ENCODE assay signal across 14 cellular contexts in the genomic region with DNA sequence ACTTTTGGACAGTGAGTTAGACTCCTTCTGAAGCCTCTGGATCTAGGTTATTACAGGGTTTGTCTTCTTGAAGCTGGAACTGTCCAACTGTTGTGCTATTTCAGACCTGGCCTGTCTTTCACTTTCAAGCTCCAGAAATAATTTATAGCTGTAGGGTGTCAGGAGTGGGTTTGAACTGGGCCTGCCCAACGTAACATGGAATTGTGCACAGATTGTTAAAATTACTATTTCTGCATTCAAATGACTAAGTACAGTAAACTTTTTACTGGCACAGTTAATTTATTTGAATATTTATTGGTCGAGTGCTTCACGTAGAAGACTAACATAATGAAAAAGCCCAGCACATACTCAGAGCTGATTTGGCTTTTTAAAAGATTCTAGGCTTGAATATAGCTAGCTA.
A peak's percentile ranks its signal among the peaks of the same experiment; 100 is the strongest.
DNase-seq lines count a peak whose midpoint lies in the region; ATAC-seq and TF ChIP-seq lines count a peak whose summit lies in the region.
"Had no signal": no experiment of that assay in that cellular context is flagged by ENCODE, and none has a peak within 500 bp of the region (broad histone marks: within the 10 kb centered on the region; RNA-seq: fewer than 3 reads in every experiment).

No MANE protein-coding gene starts in this region.

- 0 out of 2 replicates have a peak overlapping the region, but pooled peaks have one; percentile 3 for H3K27ac ChIP-seq in HUES6 (ENCODE audit: low read depth, low read length)
- peak overlapping the region; percentile 86 for H3K27ac ChIP-seq in skeletal muscle tissue (ENCODE audit: low read depth, low read length)
- H3K27ac ChIP-seq in upper lobe of left lung, result no peak overlapping the region
- H3K27ac ChIP-seq: Peyer's patch had no signal

- ATAC-seq in GM21390 (IDR thresholded peaks at IDR 0.05; ENCODE audit: unreplicated experiment) (peak; percentile 35), upper lobe of left lung (ENCODE audit: low FRiP score in 2 of 2) (no peak)
- no peak for ATAC-seq in activated CD8-positive, alpha-beta T cell treated with anti-CD3 and anti-CD28 coated beads, Interleukin-2, amount 10 ng/mL, durations not matched to agents 7 days and 5 days
- ATAC-seq: HepG2 had no signal

- no peak overlapping the region for H3K9ac ChIP-seq in HUES6 (ENCODE audit: low read length)
- peak overlapping the region; percentile 24 to 27 (median 26) for H3K9ac ChIP-seq in skeletal muscle tissue (ENCODE audit: low read depth in 1 of 3, low read length in 3 of 3)

- no peak for TF ChIP-seq POLR2A in upper lobe of left lung (IDR thresholded peaks at IDR 0.05)

- H3K4me3 Mint-ChIP-seq in activated CD8-positive, alpha-beta T cell treated with anti-CD3 and anti-CD28 coated beads, Interleukin-2, amount 10 ng/mL, durations not matched to agents 7 days and 5 days, result no peak overlapping the region
- H3K4me3 Mint-ChIP-seq: mesothelial cell of epicardium had no signal

- no peak for TF ChIP-seq EP300 in upper lobe of left lung (IDR thresholded peaks at IDR 0.05)

- H3K36me3 ChIP-seq in HUES6 (ENCODE audit: control insufficient read depth, insufficient read depth, low read length) (no peaks in the 10 kb centered on the region), skeletal muscle tissue (ENCODE audit: control insufficient read depth in 3 of 3, insufficient read depth in 3 of 3, low read length in 3 of 3) (no peaks in the 10 kb centered on the region), upper lobe of left lung (no peaks in the 10 kb centered on the region)
- H3K36me3 ChIP-seq: Peyer's patch, prostate gland had no signal

- no peak for TF ChIP-seq CTCF in upper lobe of left lung (IDR thresholded peaks at IDR 0.05)

- H3K4me3 ChIP-seq in HUES6 (ENCODE audit: low read depth, low read length) (no peak overlapping the region), skeletal muscle tissue (ENCODE audit: low read length in 3 of 3) (peak overlapping the region in 2 of 3 donors; percentile 6 to 11), upper lobe of left lung (no peak overlapping the region)
- H3K4me3 ChIP-seq: Peyer's patch, prostate gland had no signal

- H3K9me3 Mint-ChIP-seq in activated CD8-positive, alpha-beta T cell treated with anti-CD3 and anti-CD28 coated beads, Interleukin-2, amount 10 ng/mL, durations not matched to agents 7 days and 5 days (ENCODE audit: insufficient read depth), result no peaks in the 10 kb centered on the region
- H3K9me3 Mint-ChIP-seq: mesothelial cell of epicardium had no signal

- H3K27me3 ChIP-seq in HUES6 (ENCODE audit: control insufficient read depth, insufficient read depth, low read length), result no peaks in the 10 kb centered on the region
- H3K27me3 ChIP-seq in skeletal muscle tissue (ENCODE audit: control insufficient read depth in 3 of 3, insufficient read depth in 3 of 3, low read length in 3 of 3), result no peaks in the 10 kb centered on the region
- H3K27me3 ChIP-seq in upper lobe of left lung, result no peaks in the 10 kb centered on the region
- H3K27me3 ChIP-seq: Peyer's patch had no signal

- H3K4me1 Mint-ChIP-seq in activated CD8-positive, alpha-beta T cell treated with anti-CD3 and anti-CD28 coated beads, Interleukin-2, amount 10 ng/mL, durations not matched to agents 7 days and 5 days (ENCODE audit: low read depth), result peaks cover 26% of the 10 kb centered on the region

- H3K9me3 ChIP-seq in HUES6 (ENCODE audit: control insufficient read depth, insufficient read depth, low read depth, low read length), result no peaks in the 10 kb centered on the region
- H3K9me3 ChIP-seq in skeletal muscle tissue (ENCODE audit: control insufficient read depth in 3 of 3, low read length in 3 of 3), result no peaks in the 10 kb centered on the region
- H3K9me3 ChIP-seq in upper lobe of left lung, result no peaks in the 10 kb centered on the region
- H3K9me3 ChIP-seq: Peyer's patch, prostate gland had no signal

- DNase-seq in cerebellum (ENCODE audit: low spot score) (peak; percentile 45), upper lobe of left lung (no peak), ureter (ENCODE audit: low spot score) (no peak)
- DNase-seq in activated CD8-positive, alpha-beta T cell treated with anti-CD3 and anti-CD28 coated beads, Interleukin-2, amount 10 ng/mL, durations not matched to agents 7 days and 5 days, result no peak
- DNase-seq: aorta, hypothalamus, NCI-H2081 had no signal

- POLR2A ChIA-PET in activated CD8-positive, alpha-beta T cell treated with anti-CD3 and anti-CD28 coated beads, Interleukin-2, amount 10 ng/mL, durations not matched to agents 7 days and 5 days (lab: Charles Lee), result no interaction called here

- WGBS in upper lobe of left lung, 2 donors, result 70 to 73% methylated on average over 3 of the region's 3 CpGs

- CTCF ChIA-PET in activated CD8-positive, alpha-beta T cell treated with anti-CD3 and anti-CD28 coated beads, Interleukin-2, amount 10 ng/mL, durations not matched to agents 7 days and 5 days (lab: Charles Lee), result no interaction called here

- no peaks in the 10 kb centered on the region for H3K27me3 Mint-ChIP-seq in activated CD8-positive, alpha-beta T cell treated with anti-CD3 and anti-CD28 coated beads, Interleukin-2, amount 10 ng/mL, durations not matched to agents 7 days and 5 days (ENCODE audit: low read depth)

- H3K4me1 ChIP-seq in HUES6 (ENCODE audit: control insufficient read depth, insufficient read depth, low read length), result peaks cover 80% of the 10 kb centered on the region
- H3K4me1 ChIP-seq in skeletal muscle tissue (ENCODE audit: control insufficient read depth in 3 of 3, insufficient read depth in 3 of 3, low read length in 3 of 3), result peaks cover 70 to 79% (median 71%) of the 10 kb centered on the region in 3 donors
- peaks cover 21 to 62% (median 40%) of the 10 kb centered on the region in 4 donors for H3K4me1 ChIP-seq in upper lobe of left lung

- H3K36me3 Mint-ChIP-seq in activated CD8-positive, alpha-beta T cell treated with anti-CD3 and anti-CD28 coated beads, Interleukin-2, amount 10 ng/mL, durations not matched to agents 7 days and 5 days (ENCODE audit: low read depth), result peaks cover 2% of the 10 kb centered on the region
- H3K36me3 Mint-ChIP-seq: mesothelial cell of epicardium had no signal

- no peak overlapping the region for H3K27ac Mint-ChIP-seq in activated CD8-positive, alpha-beta T cell treated with anti-CD3 and anti-CD28 coated beads, Interleukin-2, amount 10 ng/mL, durations not matched to agents 7 days and 5 days

Comparison
In these comparisons a context has a peak if more than half of its experiments do, and no peak if none do; other contexts are left out.
1. H3K27ac ChIP-seq: peak in HUES6 (single experiment) and skeletal muscle tissue (single experiment); none in upper lobe of left lung (0 of 4).
2. H3K4me3 ChIP-seq: peak in skeletal muscle tissue (2 of 3); none in HUES6 (single experiment) and upper lobe of left lung (0 of 4).